Comparison of ENCODE assay signal across 8 cellular contexts in the genomic region with DNA sequence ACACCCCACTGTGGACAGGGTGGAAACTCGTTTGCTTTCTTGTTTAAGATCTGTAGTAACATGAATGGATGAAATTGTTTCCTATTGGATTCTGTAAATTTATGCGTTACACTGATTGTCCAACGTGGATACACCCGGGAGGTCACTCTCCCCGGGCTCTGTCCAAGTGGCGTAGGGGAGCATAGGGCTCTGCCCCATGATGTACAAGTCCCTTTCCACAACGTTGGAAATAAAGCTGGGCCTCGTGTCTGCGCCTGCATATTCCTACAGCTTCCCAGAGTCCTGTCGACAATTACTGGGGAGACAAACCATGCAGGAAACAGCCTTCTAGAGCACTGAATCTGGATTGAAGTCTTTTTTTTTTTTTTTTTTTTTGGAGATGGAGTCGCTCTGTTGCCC. TPM values are rescaled to one million over a fixed set of nuclear protein-coding genes. Genes with fewer than 3 reads are reported as not detected.
A peak's percentile ranks its signal among the peaks of the same experiment; 100 is the strongest.
DNase-seq lines count a peak whose midpoint lies in the region; ATAC-seq and TF ChIP-seq lines count a peak whose summit lies in the region.

No MANE protein-coding gene starts in this region.

- no peak for ATAC-seq in gastroesophageal sphincter

- DNase-seq in NCI-H82 (lab: John Stamatoyannopoulos, UW) (peak; percentile 68), NCI-H82 treated with DMSO at 0.1 percent for 48 hours (lab: John Stamatoyannopoulos, UW; ENCODE audit: unreplicated experiment) (no peak), smooth muscle cell (lab: John Stamatoyannopoulos, UW; ENCODE audit: unreplicated experiment) (no peak), NCI-H1092 (lab: John Stamatoyannopoulos, UW) (no peak), NCI-H1694 (lab: John Stamatoyannopoulos, UW) (no peak), DMS153 treated with DMSO at 0.1 percent for 48 hours (lab: John Stamatoyannopoulos, UW; ENCODE audit: unreplicated experiment) (no peak)
- DNase-seq in activated CD4-positive, alpha-beta T cell treated with anti-CD3 and anti-CD28 coated beads, Interleukin-2, amount 10 ng/mL, durations not matched to agents 7 days and 5 days = no peak

- TF ChIP-seq EP300 in gastroesophageal sphincter (IDR thresholded peaks at IDR 0.05) = no peak

- H3K36me3 ChIP-seq in gastroesophageal sphincter (peaks cover 0 to 46% of the 10 kb centered on the region in 2 donors), smooth muscle cell (ENCODE audit: low read depth) (peaks cover 8% of the 10 kb centered on the region)

- H3K27me3 ChIP-seq in gastroesophageal sphincter (no peaks in the 10 kb centered on the region), smooth muscle cell (ENCODE audit: low read depth) (no peaks in the 10 kb centered on the region)

- peaks cover 32% of the 10 kb centered on the region for H3K79me2 ChIP-seq in smooth muscle cell (ENCODE audit: low read depth)

- 3 to 8% methylated on average over 8 to 9 of the region's 11 CpGs for WGBS in gastroesophageal sphincter (ENCODE audit: low coverage in 1 of 2), 2 donors
- WGBS in smooth muscle cell (ENCODE audit: low lambda C conversion rate) = 2% methylated on average over 11 of the region's 11 CpGs

- H4K20me1 ChIP-seq in smooth muscle cell (ENCODE audit: low read depth) = peaks cover 61% of the 10 kb centered on the region

- peaks cover 61% of the 10 kb centered on the region for H3K36me3 Mint-ChIP-seq in activated CD4-positive, alpha-beta T cell treated with anti-CD3 and anti-CD28 coated beads, Interleukin-2, amount 10 ng/mL, durations not matched to agents 7 days and 5 days (ENCODE audit: low read depth)

- peaks cover 4 to 66% (median 33%) of the 10 kb centered on the region in 3 donors for H3K4me1 ChIP-seq in gastroesophageal sphincter
- H3K4me1 ChIP-seq in smooth muscle cell (ENCODE audit: low read depth) = peaks cover 29% of the 10 kb centered on the region

- peaks cover 49% of the 10 kb centered on the region for H3F3A ChIP-seq in smooth muscle cell (ENCODE audit: low read depth)

- peak overlapping the region; percentile 92 for H3K9ac ChIP-seq in smooth muscle cell (ENCODE audit: low read depth)

- H3K9me3 ChIP-seq in gastroesophageal sphincter (no peaks in the 10 kb centered on the region), smooth muscle cell (replicated peaks; ENCODE audit: low read depth) (no peaks in the 10 kb centered on the region)

- peak overlapping the region; percentile 96 for H3K4me3 Mint-ChIP-seq in activated CD4-positive, alpha-beta T cell treated with anti-CD3 and anti-CD28 coated beads, Interleukin-2, amount 10 ng/mL, durations not matched to agents 7 days and 5 days

- H3K9me3 Mint-ChIP-seq in activated CD4-positive, alpha-beta T cell treated with anti-CD3 and anti-CD28 coated beads, Interleukin-2, amount 10 ng/mL, durations not matched to agents 7 days and 5 days = no peaks in the 10 kb centered on the region

- H3K4me1 Mint-ChIP-seq in activated CD4-positive, alpha-beta T cell treated with anti-CD3 and anti-CD28 coated beads, Interleukin-2, amount 10 ng/mL, durations not matched to agents 7 days and 5 days = peaks cover 45% of the 10 kb centered on the region

- CTCF ChIA-PET in activated CD4-positive, alpha-beta T cell treated with anti-CD3 and anti-CD28 coated beads, Interleukin-2, amount 10 ng/mL, durations not matched to agents 7 days and 5 days (lab: Charles Lee) = interaction anchor here (0.5 to 1.2 kb wide), 5 partner anchors 21 to 259 kb away, joined by 3 to 5 read pairs (median 3); no protein-coding TSS in a partner anchor

- no peaks in the 10 kb centered on the region for H3K27me3 Mint-ChIP-seq in activated CD4-positive, alpha-beta T cell treated with anti-CD3 and anti-CD28 coated beads, Interleukin-2, amount 10 ng/mL, durations not matched to agents 7 days and 5 days

- H3K4me3 ChIP-seq in gastroesophageal sphincter (peak overlapping the region; percentile 74 to 83), smooth muscle cell (peak overlapping the region; percentile 94)

- peak overlapping the region; percentile 100 for H3K4me2 ChIP-seq in smooth muscle cell

- peak overlapping the region; percentile 86 to 90 (median 89) for H3K27ac ChIP-seq in gastroesophageal sphincter
- H3K27ac ChIP-seq in smooth muscle cell (ENCODE audit: low read depth) = peak overlapping the region; percentile 88

- H3K27ac Mint-ChIP-seq in activated CD4-positive, alpha-beta T cell treated with anti-CD3 and anti-CD28 coated beads, Interleukin-2, amount 10 ng/mL, durations not matched to agents 7 days and 5 days = peak overlapping the region; percentile 98

- TF ChIP-seq CTCF in gastroesophageal sphincter (IDR thresholded peaks at IDR 0.05) (no peak), smooth muscle cell (IDR thresholded peaks at IDR 0.05; ENCODE audit: borderline replicate concordance, insufficient read depth, poor library complexity, severe bottlenecking) (no peak)

- POLR2A ChIA-PET in activated CD4-positive, alpha-beta T cell treated with anti-CD3 and anti-CD28 coated beads, Interleukin-2, amount 10 ng/mL, durations not matched to agents 7 days and 5 days (lab: Charles Lee) = no interaction called here

- no peak for TF ChIP-seq POLR2A in gastroesophageal sphincter (IDR thresholded peaks at IDR 0.05)

- no peak overlapping the region for H2AFZ ChIP-seq in smooth muscle cell (ENCODE audit: low read depth)

RNA-seq across cellular contexts. Expression of gene RCC1, which starts 1.4 kb away (rescaled TPM):
- 10 to 100 TPM; 76.2 to 76.5 TPM for total RNA-seq in activated CD4-positive, alpha-beta T cell treated with anti-CD3 and anti-CD28 coated beads, Interleukin-2, amount 10 ng/mL, durations not matched to agents 7 days and 5 days
- total RNA-seq in gastroesophageal sphincter = 10 to 100 TPM in 3 of 4 donors, 1 to 10 TPM in 1; 5.8 to 21.6 (median 12.7) TPM
- total RNA-seq in smooth muscle cell = 8.9 and 20.1 TPM in 2 replicates
- polyA plus RNA-seq in smooth muscle cell = 10.5 and 16.1 TPM in 2 replicates

RNA-seq across cellular contexts. Expression of gene TRNAU1AP, which starts 45.6 kb away (rescaled TPM):
- total RNA-seq in activated CD4-positive, alpha-beta T cell treated with anti-CD3 and anti-CD28 coated beads, Interleukin-2, amount 10 ng/mL, durations not matched to agents 7 days and 5 days = 10 to 100 TPM; 69.3 to 70.6 TPM
- total RNA-seq in gastroesophageal sphincter (10 to 100 TPM; 18.5 to 25.0 (median 21.8) TPM), smooth muscle cell (12.0 and 25.1 TPM in 2 replicates)
- 13.8 and 26.2 TPM in 2 replicates for polyA plus RNA-seq in smooth muscle cell
